In genomic region chr7:106053109-106053508, GRCh38 we compare ENCODE assay signal across 29 cellular contexts. TPM values are rescaled to one million over a fixed set of nuclear protein-coding genes. Genes with fewer than 3 reads are reported as not detected.
DNase-seq lines count a peak whose midpoint lies in the region; ATAC-seq and TF ChIP-seq lines count a peak whose summit lies in the region.
"Had no signal": no experiment of that assay in that cellular context is flagged by ENCODE, and none has a peak within 500 bp of the region (broad histone marks: within the 10 kb centered on the region; RNA-seq: fewer than 3 reads in every experiment).

No MANE protein-coding gene starts in this region.

- H3K4me1 Mint-ChIP-seq in nephron progenitor cell: peaks cover 40% of the 10 kb centered on the region

- no peaks in the 10 kb centered on the region for H3K9me3 ChIP-seq in Peyer's patch
- H3K9me3 ChIP-seq: MG63 had no signal

- DNase-seq in EH (ENCODE audit: low read depth) (peak; percentile 15), M059J (ENCODE audit: low read depth) (peak; percentile 17), brain microvascular endothelial cell (no peak), nephron progenitor cell (peak; percentile 33), GM10266 (ENCODE audit: extremely low spot score) (no peak), Peyer's patch (no peak)
- DNase-seq: activated CD4-positive, alpha-beta T cell treated with anti-CD3 and anti-CD28 coated beads for 1 hour; activated naive CD8-positive, alpha-beta T cell treated with anti-CD3 and anti-CD28 coated beads for 36 hours; activated T-cell treated with anti-CD3 and anti-CD28 coated beads for 4 hours; aorta; COR-L47; effector memory CD8-positive, alpha-beta T cell; foreskin melanocyte; hippocampal formation; IMR-90; left ventricle myocardium inferior; MG63; naive thymus-derived CD4-positive, alpha-beta T cell; NCI-H1105 treated with DMSO at 0.1 percent for 48 hours; NCI-H2029; NCI-H526 treated with DMSO at 0.1 percent for 48 hours; stimulated activated CD4-positive, alpha-beta T cell treated with anti-CD3 and anti-CD28 coated beads, Interleukin-4, amount 100 ng/mL, for 1 hour had no signal

- H3K36me3 ChIP-seq in brain microvascular endothelial cell (replicated peaks) (no peaks in the 10 kb centered on the region), Peyer's patch (no peaks in the 10 kb centered on the region)
- H3K36me3 ChIP-seq: BLaER1, left ventricle myocardium inferior, MG63 had no signal

- peaks cover 13% of the 10 kb centered on the region for H3K27me3 Mint-ChIP-seq in nephron progenitor cell (ENCODE audit: low read depth, poor library complexity)
- H3K27me3 Mint-ChIP-seq: activated naive CD8-positive, alpha-beta T cell treated with anti-CD3 and anti-CD28 coated beads for 36 hours had no signal

- no peak overlapping the region for H3K27ac Mint-ChIP-seq in nephron progenitor cell
- H3K27ac Mint-ChIP-seq: activated naive CD8-positive, alpha-beta T cell treated with anti-CD3 and anti-CD28 coated beads for 36 hours; effector memory CD8-positive, alpha-beta T cell; naive thymus-derived CD4-positive, alpha-beta T cell; type B pancreatic cell had no signal

- TF ChIP-seq POLR2A in Peyer's patch (IDR thresholded peaks at IDR 0.05): no peak

- H3K4me3 Mint-ChIP-seq in nephron progenitor cell: no peak overlapping the region
- H3K4me3 Mint-ChIP-seq: activated naive CD8-positive, alpha-beta T cell treated with anti-CD3 and anti-CD28 coated beads for 36 hours; effector memory CD8-positive, alpha-beta T cell; naive thymus-derived CD4-positive, alpha-beta T cell; type B pancreatic cell had no signal

- H3K27me3 ChIP-seq in brain microvascular endothelial cell (replicated peaks) (no peaks in the 10 kb centered on the region), Peyer's patch (no peaks in the 10 kb centered on the region)
- H3K27me3 ChIP-seq: BLaER1, MG63 had no signal

- peaks cover 0 to 7% (median 2%) of the 10 kb centered on the region in 4 donors for H3K4me1 ChIP-seq in Peyer's patch

- ATAC-seq in GM18873 (IDR thresholded peaks at IDR 0.05; ENCODE audit: low FRiP score, unreplicated experiment) (no peak), GM21529 (IDR thresholded peaks at IDR 0.05; ENCODE audit: unreplicated experiment) (no peak)
- ATAC-seq: effector memory CD8-positive, alpha-beta T cell; esophagus mucosa; naive thymus-derived CD4-positive, alpha-beta T cell had no signal

- no peak overlapping the region for H3K4me3 ChIP-seq in brain microvascular endothelial cell (ENCODE audit: low read depth, low read length)
- no peak overlapping the region for H3K4me3 ChIP-seq in Peyer's patch
- H3K4me3 ChIP-seq: BLaER1, coronary artery, left ventricle myocardium inferior, MG63, SK-N-MC had no signal

- H3K9me3 Mint-ChIP-seq in nephron progenitor cell: no peaks in the 10 kb centered on the region
- H3K9me3 Mint-ChIP-seq: activated naive CD8-positive, alpha-beta T cell treated with anti-CD3 and anti-CD28 coated beads for 36 hours; effector memory CD8-positive, alpha-beta T cell; naive thymus-derived CD4-positive, alpha-beta T cell; type B pancreatic cell had no signal

- H3K27ac ChIP-seq in brain microvascular endothelial cell (no peak overlapping the region), Peyer's patch (no peak overlapping the region)
- H3K27ac ChIP-seq: BLaER1, coronary artery, left ventricle myocardium inferior, SK-N-MC had no signal

- TF ChIP-seq CTCF in brain microvascular endothelial cell (IDR thresholded peaks at IDR 0.05; ENCODE audit: low read depth, low read length, missing control alignments): peak; percentile 25
- no peak for TF ChIP-seq CTCF in nephron progenitor cell (IDR thresholded peaks at IDR 0.05)
- TF ChIP-seq CTCF in GM10266 (IDR thresholded peaks at IDR 0.05; ENCODE audit: control insufficient read depth, insufficient read depth, low read depth, missing control alignments): no peak
- TF ChIP-seq CTCF in Peyer's patch (IDR thresholded peaks at IDR 0.05): no peak

- in situ Hi-C loops in brain microvascular endothelial cell (cut with HindIII; ENCODE audit: low pct_ligation_motif_present, low sequenced_read_pairs): loop anchor here (25.0 kb wide), 1 partner anchor 109 kb away; no protein-coding TSS in a partner anchor

- H3K36me3 Mint-ChIP-seq in nephron progenitor cell (ENCODE audit: low read depth): no peaks in the 10 kb centered on the region
- H3K36me3 Mint-ChIP-seq: activated naive CD8-positive, alpha-beta T cell treated with anti-CD3 and anti-CD28 coated beads for 36 hours; naive thymus-derived CD4-positive, alpha-beta T cell; type B pancreatic cell had no signal

RNA-seq across cellular contexts. Expression of gene SYPL1, which starts 59.0 kb away (rescaled TPM):
- total RNA-seq in M059J (2014; rRNA removed; shearing (Covaris generic)): 69.0 and 98.5 TPM in 2 replicates
- 10 to 100 TPM; 45.2 to 77.6 (median 53.3) TPM for total RNA-seq in Peyer's patch

Comparison
In these comparisons a context has a peak if more than half of its experiments do, and no peak if none do; other contexts are left out.
1. DNase-seq: peak in EH (single experiment), M059J (single experiment) and nephron progenitor cell (single experiment); none in brain microvascular endothelial cell (single experiment), GM10266 (single experiment) and Peyer's patch (0 of 3).